ENCODE assay signal across 23 cellular contexts in genomic region chr2:123502926-123503325, GRCh38.
DNase-seq lines count a peak whose midpoint lies in the region; ATAC-seq, FAIRE-seq and TF ChIP-seq lines count a peak whose summit lies in the region.
"Had no signal": no experiment of that assay in that cellular context is flagged by ENCODE, and none has a peak within 500 bp of the region (broad histone marks: within the 10 kb centered on the region; RNA-seq: fewer than 3 reads in every experiment).

No MANE protein-coding gene starts in this region.

- no peaks in the 10 kb centered on the region for H3K36me3 ChIP-seq in bronchial epithelial cell (ENCODE audit: control insufficient read depth, insufficient read depth, low read length)
- no peaks in the 10 kb centered on the region for H3K36me3 ChIP-seq in ascending aorta

- no peaks in the 10 kb centered on the region for H3K9me3 ChIP-seq in ascending aorta

- H3K27me3 ChIP-seq in bronchial epithelial cell (ENCODE audit: control insufficient read depth, insufficient read depth, low read length) = no peaks in the 10 kb centered on the region
- no peaks in the 10 kb centered on the region for H3K27me3 ChIP-seq in ascending aorta

- H3K4me3 ChIP-seq in bronchial epithelial cell (ENCODE audit: low read depth, low read length) (no peak overlapping the region), ascending aorta (no peak overlapping the region)
- H3K4me3 ChIP-seq: GM23248 had no signal

- peak; percentile 56 for DNase-seq in COLO829 (ENCODE audit: low spot score)
- peak; percentile 65 for DNase-seq in RCC 7860 (ENCODE audit: low spot score)
- peak; percentile 85 for DNase-seq in bronchial epithelial cell (ENCODE audit: low read depth)
- DNase-seq in fibroblast of the conjunctiva (ENCODE audit: low read depth) = peak; percentile 53
- no peak for DNase-seq in ascending aorta (ENCODE audit: low spot score in 2 of 2)
- DNase-seq: 8988T, C1 segment of cervical spinal cord, DMS53, GDM1, GM23248, MM.1S, NCI-H1105, NCI-H187, NCI-H2171, NCI-H510A, RPMI8226 had no signal

- TF ChIP-seq CTCF in bronchial epithelial cell (IDR thresholded peaks at IDR 0.05; ENCODE audit: insufficient read depth, low read length, severe bottlenecking) = no peak
- no peak for TF ChIP-seq CTCF in ascending aorta (IDR thresholded peaks at IDR 0.05)

- peak; percentile 44 for FAIRE-seq in RCC 7860 (lab: Jason Lieb, UNC)
- FAIRE-seq in bronchial epithelial cell (lab: Jason Lieb, UNC) = no peak
- FAIRE-seq: GM12892, GM19239, HepG2 had no signal

- ATAC-seq in GM21447 (IDR thresholded peaks at IDR 0.05; ENCODE audit: unreplicated experiment) = no peak
- no peak for ATAC-seq in HG03565 (IDR thresholded peaks at IDR 0.05; ENCODE audit: unreplicated experiment)
- no peak for ATAC-seq in GM21737 (IDR thresholded peaks at IDR 0.05; ENCODE audit: unreplicated experiment)
- ATAC-seq: HepG2 had no signal

- H3K4me1 ChIP-seq in ascending aorta = no peaks in the 10 kb centered on the region

- intact Hi-C loops in ascending aorta (cut with DNase I) = no loop called here

- H3K27ac ChIP-seq in ascending aorta = no peak overlapping the region
- H3K27ac ChIP-seq: GM23248, KMS-11 had no signal

Comparison
In these comparisons a context has a peak if more than half of its experiments do, and no peak if none do; other contexts are left out.
1. DNase-seq: peak in COLO829 (single experiment), RCC 7860 (single experiment), bronchial epithelial cell (single experiment) and fibroblast of the conjunctiva (single experiment); none in ascending aorta (0 of 2).